In genomic region chr6:3228046-3228671, GRCh38 we compare ENCODE assay signal across 8 cellular contexts. TPM values are rescaled to one million over a fixed set of nuclear protein-coding genes. Genes with fewer than 3 reads are reported as not detected.
A peak's percentile ranks its signal among the peaks of the same experiment; 100 is the strongest.
DNase-seq lines count a peak whose midpoint lies in the region; ATAC-seq, FAIRE-seq and TF ChIP-seq lines count a peak whose summit lies in the region.

No MANE protein-coding gene starts in this region.

- ATAC-seq in A549 (no peak), HG02852 (IDR thresholded peaks at IDR 0.05; ENCODE audit: unreplicated experiment) (no peak), GM21529 (IDR thresholded peaks at IDR 0.05; ENCODE audit: unreplicated experiment) (no peak)
- ATAC-seq in effector memory CD8-positive, alpha-beta T cell (replicated peaks) = peak; percentile 48

- peaks cover 38 to 41% of the 10 kb centered on the region in 2 donors for H3K4me1 Mint-ChIP-seq in effector memory CD8-positive, alpha-beta T cell (ENCODE audit: low read depth in 2 of 2)

- peak overlapping the region in 1 of 2 donors; percentile 35 for H3K27ac Mint-ChIP-seq in effector memory CD8-positive, alpha-beta T cell

- in situ Hi-C loops in HAP-1 (cut with MboI; ENCODE audit: low sequenced_read_pairs) = no loop called here

- H3K9me3 Mint-ChIP-seq in effector memory CD8-positive, alpha-beta T cell = no peaks in the 10 kb centered on the region

- H3K4me3 Mint-ChIP-seq in effector memory CD8-positive, alpha-beta T cell = peak overlapping the region; percentile 71 to 89

- H3K27ac ChIP-seq in A549 = peak overlapping the region; percentile 72 to 89; a peak in 3 of 6 replicates

- CTCF ChIA-PET in A549 (lab: Yijun Ruan, JAX) = interaction anchor here (0.7 to 1.0 kb wide), 2 partner anchors 18 to 20 kb away, joined by 3 read pairs; no protein-coding TSS in a partner anchor

- H3K4me3 ChIP-seq in A549 (peak overlapping the region; percentile 63), HAP-1 (peak overlapping the region; percentile 97)

- POLR2A ChIA-PET in A549 (lab: Yijun Ruan, JAX) = no interaction called here

- peaks cover 71 to 86% of the 10 kb centered on the region in 2 donors for H3K27me3 Mint-ChIP-seq in effector memory CD8-positive, alpha-beta T cell

- no peak for TF ChIP-seq EP300 in A549 (IDR thresholded peaks at IDR 0.05)

- TF ChIP-seq RAD21 in A549 (conservative IDR thresholded peaks at IDR 0.05 in 1 of 2, IDR thresholded peaks at IDR 0.05 in 1 of 2) = no peak

- FAIRE-seq in A549 (lab: Jason Lieb, UNC) = no peak

- H3K4me2 ChIP-seq in A549 = peak overlapping the region; percentile 96

- H3K9me3 ChIP-seq in A549 (no peaks in the 10 kb centered on the region), HAP-1 (no peaks in the 10 kb centered on the region)

- 81% methylated on average over 19 of the region's 38 CpGs for WGBS in A549 (ENCODE audit: missing lambda C conversion rate)

- TF ChIP-seq CTCF in A549 (IDR thresholded peaks at IDR 0.05) = no peak

- no peaks in the 10 kb centered on the region for H3K27me3 ChIP-seq in HAP-1 (ENCODE audit: low read depth)

- peaks cover 20% of the 10 kb centered on the region for H3K36me3 ChIP-seq in HAP-1 (replicated peaks)

- peaks cover 11% of the 10 kb centered on the region; the same call in 2 of the 3 replicates for H3K4me1 ChIP-seq in A549
- peaks cover 42% of the 10 kb centered on the region for H3K4me1 ChIP-seq in HAP-1

- H3K36me3 Mint-ChIP-seq in effector memory CD8-positive, alpha-beta T cell (ENCODE audit: insufficient read depth) = peaks cover 8% of the 10 kb centered on the region

- no peak for TF ChIP-seq POLR2A in A549 (IDR thresholded peaks at IDR 0.05; ENCODE audit: low read length)

- no peak for DNase-seq in A549 (ENCODE audit: low read depth in 1 of 2, low spot score in 1 of 2)
- peak; percentile 78 to 95 for DNase-seq in HAP-1 (ENCODE audit: low spot score in 2 of 2)
- peak; percentile 68 for DNase-seq in OCI-M1 (lab: John Stamatoyannopoulos, UW)
- DNase-seq in effector memory CD8-positive, alpha-beta T cell = no peak
- peak; percentile 94 for DNase-seq in retina
- no peak for DNase-seq in GM19238 (ENCODE audit: insufficient read length, low spot score)

TF ChIP-seq in A549, 52 proteins besides CTCF, POLR2A, EP300 and RAD21:
- no peak for TF ChIP-seq HOXA7 (CRISPR knock-in tag; IDR thresholded peaks at IDR 0.05)
- TF ChIP-seq KDM5A (IDR thresholded peaks at IDR 0.05) = no peak
TF ChIP-seq in A549: peak in this region for 0.

RNA-seq across cellular contexts. Expression of gene TUBB2B, which starts 0.7 kb away (rescaled TPM):
- polyA plus RNA-seq in A549 (2011; rRNA removed) = 9.0 and 10.8 TPM in 2 replicates
- 28.9 and 33.7 TPM in 2 replicates for polyA plus RNA-seq in A549 (2012; cell fraction: cytosol; rRNA removed)
- 29.8 and 39.4 TPM in 2 replicates for polyA plus RNA-seq in A549 (2012; cell fraction: nucleus; rRNA removed)
- 15.7 to 19.0 TPM (median 18.0 TPM) in 3 replicates for polyA plus RNA-seq in A549 (2017; fragmentation: RNase III; extraction: RNeasy Plus Mini Kit Qiagen cat#74134 plus additional on column Dnase treatment)
- polyA minus RNA-seq in A549 (2011; rRNA and poly(A)+ RNA removed) = 11.9 and 13.0 TPM in 2 replicates

RNA-seq across cellular contexts. Expression of gene PSMG4, which starts 30.6 kb away (rescaled TPM):
- polyA plus RNA-seq in A549 (2011; rRNA removed) (12.9 and 15.0 TPM in 2 replicates), A549 (2017; fragmentation: RNase III; extraction: RNeasy Plus Mini Kit Qiagen cat#74134 plus additional on column Dnase treatment) (21.9 to 24.0 TPM (median 23.1 TPM) in 3 replicates)
- 66.9 and 80.0 TPM in 2 replicates for polyA plus RNA-seq in A549 (2012; cell fraction: cytosol; rRNA removed)
- polyA plus RNA-seq in A549 (2012; cell fraction: nucleus; rRNA removed) = 36.7 and 50.6 TPM in 2 replicates
- polyA minus RNA-seq in A549 (2011; rRNA and poly(A)+ RNA removed) = 9.2 and 9.9 TPM in 2 replicates

Comparison
In these comparisons a context has a peak if more than half of its experiments do, and no peak if none do; other contexts are left out.
1. DNase-seq: peak in HAP-1 (2 of 2), OCI-M1 (single experiment) and retina (single experiment); none in A549 (0 of 2), effector memory CD8-positive, alpha-beta T cell (0 of 3) and GM19238 (single experiment).